In genomic region chr3:145188079-145188785, GRCh38 we compare ENCODE assay signal across 1 cellular context.
TF ChIP-seq lines count a peak whose summit lies in the region.

No MANE protein-coding gene starts in this region.

TF ChIP-seq in H1, 55 proteins besides CTCF, POLR2A, EP300 and RAD21:
- TF ChIP-seq SP1 (IDR thresholded peaks at IDR 0.05; ENCODE audit: low read depth, low read length) (no peak), POLR2AphosphoS5 (IDR thresholded peaks at IDR 0.05; ENCODE audit: low read depth, low read length) (no peak)
